In the genomic region with DNA sequence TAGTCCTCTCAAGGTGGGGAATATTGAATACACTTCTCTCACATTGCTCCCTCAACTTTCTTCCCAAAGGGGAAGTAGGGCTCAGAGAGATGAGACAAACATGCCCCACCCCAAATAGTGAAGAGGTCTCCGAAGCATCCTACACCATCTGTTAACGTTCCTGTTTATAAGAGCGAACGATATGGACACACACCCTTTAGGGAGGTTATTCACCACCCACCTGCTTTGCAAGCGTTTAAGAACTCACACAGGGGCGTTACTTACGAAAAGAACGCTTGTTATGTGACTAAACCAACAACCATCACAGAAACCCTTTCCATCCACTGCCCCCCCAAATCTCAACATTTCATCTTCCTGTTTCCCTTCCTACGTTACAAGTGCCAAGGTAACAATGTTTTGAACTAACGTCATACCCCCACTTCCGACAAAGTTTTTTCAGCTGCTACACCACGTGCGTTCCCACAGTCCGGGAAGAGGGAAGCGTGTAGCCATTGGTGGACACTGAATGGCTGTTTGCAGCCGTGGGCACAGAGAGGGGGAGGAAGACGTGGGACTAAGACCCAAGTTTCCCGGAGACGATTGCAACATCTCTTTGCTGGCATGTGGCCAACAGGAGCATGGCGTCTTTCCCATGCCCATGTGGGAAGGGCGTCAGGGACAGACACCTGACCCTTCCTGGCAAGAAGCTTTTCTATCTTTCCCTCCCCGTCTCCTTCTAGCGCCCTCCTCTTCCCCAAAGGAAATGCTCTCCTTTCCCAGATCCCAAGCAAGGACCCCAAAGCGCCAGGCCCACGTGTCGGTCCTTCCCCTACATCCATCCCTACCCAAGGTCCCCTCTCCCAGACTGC, we compare ENCODE assay signal across 1 cellular context.
A peak's percentile ranks its signal among the peaks of the same experiment; 100 is the strongest.
TF ChIP-seq lines count a peak whose summit lies in the region.

No MANE protein-coding gene starts in this region.

TF ChIP-seq in HepG2, 621 proteins besides CTCF, POLR2A, EP300 and RAD21 (continued from another document and continues in another):
- TF ChIP-seq DNMT3B (CRISPR knock-in tag; conservative IDR thresholded peaks at IDR 0.05) (peak; percentile 80), ZNF329 (CRISPR knock-in tag; IDR thresholded peaks at IDR 0.05; ENCODE audit: low read depth) (no peak), ASH2L (IDR thresholded peaks at IDR 0.05; ENCODE audit: insufficient read length, low read depth, low read length) (no peak), SKIL (CRISPR knock-in tag; IDR thresholded peaks at IDR 0.05; ENCODE audit: borderline replicate concordance) (peak; percentile 62), ZNF446 (CRISPR knock-in tag; IDR thresholded peaks at IDR 0.05) (0 out of 2 replicates have a peak, but pooled peaks have one; percentile 37), ZNF343 (CRISPR knock-in tag; IDR thresholded peaks at IDR 0.05) (0 out of 2 replicates have a peak, but pooled peaks have one; percentile 53), NBN (conservative IDR thresholded peaks at IDR 0.05) (no peak), ZNF761 (CRISPR knock-in tag; conservative IDR thresholded peaks at IDR 0.05) (peak; percentile 47; the same call in 1 of the 2 replicates), AHR (CRISPR knock-in tag; IDR thresholded peaks at IDR 0.05) (no peak), ARID5B (CRISPR knock-in tag; IDR thresholded peaks at IDR 0.05) (peak; percentile 75), PHF20 (CRISPR knock-in tag; IDR thresholded peaks at IDR 0.05) (0 out of 2 replicates have a peak, but pooled peaks have one; percentile 28), ZNF646 (CRISPR knock-in tag; IDR thresholded peaks at IDR 0.05) (no peak), MAFG (CRISPR knock-in tag; IDR thresholded peaks at IDR 0.05) (no peak), MYC (CRISPR knock-in tag; IDR thresholded peaks at IDR 0.05; ENCODE audit: borderline replicate concordance) (peak; percentile 92), ZNF101 (CRISPR knock-in tag; IDR thresholded peaks at IDR 0.05; ENCODE audit: borderline replicate concordance, low read depth) (no peak), ARID2 (CRISPR knock-in tag; IDR thresholded peaks at IDR 0.05; ENCODE audit: borderline replicate concordance) (peak; percentile 62; the same call in 1 of the 2 replicates), PHB2 (IDR thresholded peaks at IDR 0.05; ENCODE audit: partially characterized antibody) (no peak), ZNF331 (CRISPR knock-in tag; IDR thresholded peaks at IDR 0.05) (peak; percentile 41; the same call in 1 of the 2 replicates), ZNF484 (CRISPR knock-in tag; IDR thresholded peaks at IDR 0.05; ENCODE audit: borderline replicate concordance, low read depth) (0 out of 2 replicates have a peak, but pooled peaks have one; percentile 33), ZC3H4 (CRISPR knock-in tag; IDR thresholded peaks at IDR 0.05; ENCODE audit: borderline replicate concordance) (no peak), TIGD3 (CRISPR knock-in tag; IDR thresholded peaks at IDR 0.05; ENCODE audit: borderline replicate concordance) (no peak), ZNF619 (CRISPR knock-in tag; IDR thresholded peaks at IDR 0.05) (no peak), SMAD9 (CRISPR knock-in tag; IDR thresholded peaks at IDR 0.05) (no peak), HMGA1 (CRISPR knock-in tag; conservative IDR thresholded peaks at IDR 0.05) (no peak), EHMT2 (IDR thresholded peaks at IDR 0.05; ENCODE audit: borderline replicate concordance, low read depth, low read length) (no peak), FOXA3 (CRISPR knock-in tag; IDR thresholded peaks at IDR 0.05) (peak; percentile 63)
- TF ChIP-seq, protein P1, sequence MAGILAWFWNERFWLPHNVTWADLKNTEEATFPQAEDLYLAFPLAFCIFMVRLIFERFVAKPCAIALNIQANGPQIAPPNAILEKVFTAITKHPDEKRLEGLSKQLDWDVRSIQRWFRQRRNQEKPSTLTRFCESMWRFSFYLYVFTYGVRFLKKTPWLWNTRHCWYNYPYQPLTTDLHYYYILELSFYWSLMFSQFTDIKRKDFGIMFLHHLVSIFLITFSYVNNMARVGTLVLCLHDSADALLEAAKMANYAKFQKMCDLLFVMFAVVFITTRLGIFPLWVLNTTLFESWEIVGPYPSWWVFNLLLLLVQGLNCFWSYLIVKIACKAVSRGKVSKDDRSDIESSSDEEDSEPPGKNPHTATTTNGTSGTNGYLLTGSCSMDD (CRISPR knock-in tag; IDR thresholded peaks at IDR 0.05), result no peak
- TF ChIP-seq, protein P2, sequence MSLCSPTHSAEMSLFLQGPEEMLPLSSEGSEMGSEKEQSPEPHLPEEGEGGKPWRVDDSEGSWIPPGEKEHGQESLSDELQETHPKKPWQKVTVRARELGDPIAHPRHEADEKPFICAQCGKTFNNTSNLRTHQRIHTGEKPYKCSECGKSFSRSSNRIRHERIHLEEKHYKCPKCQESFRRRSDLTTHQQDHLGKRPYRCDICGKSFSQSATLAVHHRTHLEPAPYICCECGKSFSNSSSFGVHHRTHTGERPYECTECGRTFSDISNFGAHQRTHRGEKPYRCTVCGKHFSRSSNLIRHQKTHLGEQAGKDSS (CRISPR knock-in tag; IDR thresholded peaks at IDR 0.05; ENCODE audit: borderline replicate concordance, low read depth), result peak; percentile 82; the same call in 1 of the 2 replicates
- TF ChIP-seq, protein P3, sequence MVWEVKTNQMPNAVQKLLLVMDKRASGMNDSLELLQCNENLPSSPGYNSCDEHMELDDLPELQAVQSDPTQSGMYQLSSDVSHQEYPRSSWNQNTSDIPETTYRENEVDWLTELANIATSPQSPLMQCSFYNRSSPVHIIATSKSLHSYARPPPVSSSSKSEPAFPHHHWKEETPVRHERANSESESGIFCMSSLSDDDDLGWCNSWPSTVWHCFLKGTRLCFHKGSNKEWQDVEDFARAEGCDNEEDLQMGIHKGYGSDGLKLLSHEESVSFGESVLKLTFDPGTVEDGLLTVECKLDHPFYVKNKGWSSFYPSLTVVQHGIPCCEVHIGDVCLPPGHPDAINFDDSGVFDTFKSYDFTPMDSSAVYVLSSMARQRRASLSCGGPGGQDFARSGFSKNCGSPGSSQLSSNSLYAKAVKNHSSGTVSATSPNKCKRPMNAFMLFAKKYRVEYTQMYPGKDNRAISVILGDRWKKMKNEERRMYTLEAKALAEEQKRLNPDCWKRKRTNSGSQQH (CRISPR knock-in tag; IDR thresholded peaks at IDR 0.05; ENCODE audit: low read depth), result peak; percentile 78; the same call in 1 of the 2 replicates
- TF ChIP-seq, protein P4, sequence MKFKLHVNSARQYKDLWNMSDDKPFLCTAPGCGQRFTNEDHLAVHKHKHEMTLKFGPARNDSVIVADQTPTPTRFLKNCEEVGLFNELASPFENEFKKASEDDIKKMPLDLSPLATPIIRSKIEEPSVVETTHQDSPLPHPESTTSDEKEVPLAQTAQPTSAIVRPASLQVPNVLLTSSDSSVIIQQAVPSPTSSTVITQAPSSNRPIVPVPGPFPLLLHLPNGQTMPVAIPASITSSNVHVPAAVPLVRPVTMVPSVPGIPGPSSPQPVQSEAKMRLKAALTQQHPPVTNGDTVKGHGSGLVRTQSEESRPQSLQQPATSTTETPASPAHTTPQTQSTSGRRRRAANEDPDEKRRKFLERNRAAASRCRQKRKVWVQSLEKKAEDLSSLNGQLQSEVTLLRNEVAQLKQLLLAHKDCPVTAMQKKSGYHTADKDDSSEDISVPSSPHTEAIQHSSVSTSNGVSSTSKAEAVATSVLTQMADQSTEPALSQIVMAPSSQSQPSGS (CRISPR knock-in tag; IDR thresholded peaks at IDR 0.05), result peak; percentile 50
- TF ChIP-seq, protein P5, sequence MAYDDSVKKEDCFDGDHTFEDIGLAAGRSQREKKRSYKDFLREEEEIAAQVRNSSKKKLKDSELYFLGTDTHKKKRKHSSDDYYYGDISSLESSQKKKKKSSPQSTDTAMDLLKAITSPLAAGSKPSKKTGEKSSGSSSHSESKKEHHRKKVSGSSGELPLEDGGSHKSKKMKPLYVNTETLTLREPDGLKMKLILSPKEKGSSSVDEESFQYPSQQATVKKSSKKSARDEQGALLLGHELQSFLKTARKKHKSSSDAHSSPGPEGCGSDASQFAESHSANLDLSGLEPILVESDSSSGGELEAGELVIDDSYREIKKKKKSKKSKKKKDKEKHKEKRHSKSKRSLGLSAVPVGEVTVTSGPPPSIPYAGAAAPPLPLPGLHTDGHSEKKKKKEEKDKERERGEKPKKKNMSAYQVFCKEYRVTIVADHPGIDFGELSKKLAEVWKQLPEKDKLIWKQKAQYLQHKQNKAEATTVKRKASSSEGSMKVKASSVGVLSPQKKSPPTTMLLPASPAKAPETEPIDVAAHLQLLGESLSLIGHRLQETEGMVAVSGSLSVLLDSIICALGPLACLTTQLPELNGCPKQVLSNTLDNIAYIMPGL (CRISPR knock-in tag; IDR thresholded peaks at IDR 0.05; ENCODE audit: borderline replicate concordance in 1 of 2, low read depth in 1 of 2), result peak in 1 of 2 experiments; percentile 79; a peak in 3 of 4 replicates
